ENCODE assay signal across 8 cellular contexts in genomic region chr22:38973289-38974169, GRCh38. TPM values are rescaled to one million over a fixed set of nuclear protein-coding genes. Genes with fewer than 3 reads are reported as not detected.
DNase-seq lines count a peak whose midpoint lies in the region; ATAC-seq and TF ChIP-seq lines count a peak whose summit lies in the region.

No MANE protein-coding gene starts in this region.

- H3K4me2 ChIP-seq in PC-3 (ENCODE audit: low read length) = peak overlapping the region; percentile 52

- H3K4me3 ChIP-seq in PC-3 (ENCODE audit: low read length) = no peak overlapping the region

- H4K20me1 ChIP-seq in PC-3 (ENCODE audit: low read length) = no peaks in the 10 kb centered on the region

- no peak overlapping the region for H3K9ac ChIP-seq in PC-3 (ENCODE audit: low read length)

- no peak overlapping the region for H3K27ac ChIP-seq in PC-3 (ENCODE audit: low read length)

- no TSS peak for BruUV-seq in PC-3 (replicated peaks; lab: Mats Ljungman, UMichigan)

- no peaks in the 10 kb centered on the region for H3F3A ChIP-seq in PC-3 (ENCODE audit: low read length, unreplicated experiment)

- peak; percentile 80 for TF ChIP-seq CTCF in PC-3 (conservative IDR thresholded peaks at IDR 0.05; ENCODE audit: low read depth, low read length)

- no peaks in the 10 kb centered on the region for H3K9me3 ChIP-seq in PC-3 (ENCODE audit: low read length)

- POLR2A ChIA-PET in PC-3 (lab: Charles Lee; ENCODE audit: unreplicated experiment) = no interaction called here

- no peaks in the 10 kb centered on the region for H3K4me1 ChIP-seq in PC-3 (ENCODE audit: insufficient read depth, low read length)

- H3K36me3 ChIP-seq in PC-3 (ENCODE audit: low read depth, low read length) = no peaks in the 10 kb centered on the region

- peak overlapping the region; percentile 70 for H2AFZ ChIP-seq in PC-3 (ENCODE audit: low read length)

- H3K79me2 ChIP-seq in PC-3 (ENCODE audit: low read length) = no peaks in the 10 kb centered on the region

- CTCF ChIA-PET in PC-3 (lab: Charles Lee) = no interaction called here

- peak; percentile 57 for DNase-seq in activated gamma-delta T cell treated with Interleukin-2 at 50 U/mL for 16 hours
- no peak for DNase-seq in activated gamma-delta T cell (lab: John Stamatoyannopoulos, UW)
- peak; percentile 55 for DNase-seq in PC-3
- peak; percentile 10 for DNase-seq in activated effector memory CD4-positive, alpha-beta T cell treated with Interleukin-2 at 50 U/mL for 16 hours
- peak; percentile 89 for DNase-seq in iPS-NIHi7 (ENCODE audit: extremely low spot score)
- DNase-seq in stimulated activated CD4-positive, alpha-beta T cell treated with anti-CD3 and anti-CD28 coated beads, Interleukin-4, amount 100 ng/mL, for 4 hours = peak; percentile 51 to 58

- ATAC-seq in PC-3 = peak; percentile 54
- ATAC-seq in HG02840 (IDR thresholded peaks at IDR 0.05; ENCODE audit: low FRiP score, unreplicated experiment) = no peak
- no peak for ATAC-seq in GM18873 (IDR thresholded peaks at IDR 0.05; ENCODE audit: low FRiP score, unreplicated experiment)

- H3K9me2 ChIP-seq in PC-3 (replicated peaks; ENCODE audit: low read length) = no peaks in the 10 kb centered on the region

- intact Hi-C loops in PC-3 (cut with micrococcal nuclease) = no loop called here

- no peaks in the 10 kb centered on the region for H3K27me3 ChIP-seq in PC-3 (ENCODE audit: low read length)

RNA-seq across cellular contexts. Expression of gene APOBEC3B, which starts 8.6 kb away (rescaled TPM):
- 11.3 TPM in 2 replicates for total RNA-seq in PC-3 (2014; rRNA removed)

RNA-seq across cellular contexts. Expression of gene APOBEC3A, which starts 16.1 kb away (rescaled TPM):
- not detected in 2 replicates for total RNA-seq in PC-3 (2014; rRNA removed)

RNA-seq across cellular contexts. Expression of gene APOBEC3C, which starts 40.5 kb away (rescaled TPM):
- total RNA-seq in PC-3 (2014; rRNA removed) = 35.5 and 37.8 TPM in 2 replicates

RNA-seq across cellular contexts. Expression of gene APOBEC3D, which starts 47.4 kb away (rescaled TPM):
- total RNA-seq in PC-3 (2014; rRNA removed) = 0.33 TPM in 1 of 2 replicates, not detected in the other
